Comparison of ENCODE assay signal across 11 cellular contexts in the genomic region with DNA sequence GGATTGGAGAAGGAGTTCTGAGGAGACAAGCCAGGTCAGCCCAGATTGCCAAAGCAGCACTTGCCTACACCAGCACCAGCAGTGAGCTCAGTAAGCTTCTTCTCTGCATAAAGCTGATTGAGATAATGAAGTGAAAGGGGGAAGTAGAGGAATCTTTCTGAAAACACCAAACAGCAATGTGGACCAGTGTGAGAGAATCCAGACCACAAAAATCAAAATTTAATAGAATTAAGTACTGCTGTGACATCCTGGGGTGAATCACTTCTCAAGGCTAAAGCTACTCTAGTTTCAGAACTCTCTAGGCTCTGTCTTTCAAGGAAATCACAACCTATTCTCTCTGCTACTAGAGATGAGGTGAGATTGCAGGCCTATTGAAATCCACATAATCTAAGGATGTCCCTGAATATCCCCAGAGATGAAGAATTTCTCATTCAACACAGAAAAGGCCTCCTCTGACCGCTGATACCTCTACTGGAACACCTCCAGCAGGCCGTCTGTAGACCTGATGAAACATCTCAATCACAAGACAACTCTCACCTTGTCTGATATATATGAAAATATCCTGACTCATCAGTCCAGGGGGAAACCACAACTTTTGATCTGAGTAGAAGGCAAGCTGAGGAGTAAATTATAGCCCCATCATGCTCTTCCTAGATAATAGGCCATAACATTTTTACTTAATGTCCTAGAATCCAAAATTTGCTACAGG. TPM values are rescaled to one million over a fixed set of nuclear protein-coding genes. Genes with fewer than 3 reads are reported as not detected.
DNase-seq lines count a peak whose midpoint lies in the region; ATAC-seq, FAIRE-seq and TF ChIP-seq lines count a peak whose summit lies in the region.
"Had no signal": no experiment of that assay in that cellular context is flagged by ENCODE, and none has a peak within 500 bp of the region (broad histone marks: within the 10 kb centered on the region; RNA-seq: fewer than 3 reads in every experiment).

Gene FCRL4 (minus strand): TSS at position 127 of the 709 bp plus-strand sequence. CDS start 141 bp downstream, outside the sequence.

- no peak for DNase-seq in memory B cell (ENCODE audit: low spot score in 2 of 2)
- DNase-seq in H54 (ENCODE audit: insufficient read length, low spot score): no peak
- no peak for DNase-seq in mucosa of gallbladder (ENCODE audit: low spot score)
- DNase-seq in foreskin fibroblast: no peak
- DNase-seq: activated CD4-positive, alpha-beta T cell treated with anti-CD3 and anti-CD28 coated beads for 1 hour; anterior cingulate cortex; NCI-H1417; Peyer's patch had no signal

- no peak within 1 kb of the TSS for H3K27ac Mint-ChIP-seq in memory B cell

- peaks cover 31% of the 10 kb centered on the region for H3K4me1 Mint-ChIP-seq in memory B cell

- peak; percentile 62 for ATAC-seq in GM18867 (IDR thresholded peaks at IDR 0.05; ENCODE audit: unreplicated experiment)
- peak; percentile 50 for ATAC-seq in GM21528 (IDR thresholded peaks at IDR 0.05; ENCODE audit: low FRiP score, unreplicated experiment)
- ATAC-seq in HG03354 (IDR thresholded peaks at IDR 0.05; ENCODE audit: poor library complexity, severe bottlenecking, unreplicated experiment): peak; percentile 71
- peak; percentile 58 for ATAC-seq in memory B cell (ENCODE audit: low read depth)

- H3K9me3 Mint-ChIP-seq in memory B cell: no peaks in the 10 kb centered on the region

- no peak for TF ChIP-seq CTCF in foreskin fibroblast (IDR thresholded peaks at IDR 0.05; ENCODE audit: low read depth, low read length)

- H3K4me3 ChIP-seq in foreskin fibroblast (ENCODE audit: low read depth in 1 of 2, low read length in 2 of 2): no peak within 1 kb of the TSS
- H3K4me3 ChIP-seq: Peyer's patch had no signal

- no peak for FAIRE-seq in H54 (lab: Jason Lieb, UNC)

- no peaks in the 10 kb centered on the region for H3K27me3 Mint-ChIP-seq in memory B cell

- H3K4me3 Mint-ChIP-seq in memory B cell: no peak within 1 kb of the TSS

- TF ChIP-seq POLR2A in H54 (IDR thresholded peaks at IDR 0.05; ENCODE audit: low read depth, low read length): no peak

- H3K36me3 Mint-ChIP-seq in memory B cell: no peaks in the 10 kb centered on the region

RNA-seq across cellular contexts. Expression of gene FCRL4, which starts in this region (rescaled TPM):
- total RNA-seq in mucosa of gallbladder: not detected
